ENCODE assay signal across 37 cellular contexts in the genomic region with DNA sequence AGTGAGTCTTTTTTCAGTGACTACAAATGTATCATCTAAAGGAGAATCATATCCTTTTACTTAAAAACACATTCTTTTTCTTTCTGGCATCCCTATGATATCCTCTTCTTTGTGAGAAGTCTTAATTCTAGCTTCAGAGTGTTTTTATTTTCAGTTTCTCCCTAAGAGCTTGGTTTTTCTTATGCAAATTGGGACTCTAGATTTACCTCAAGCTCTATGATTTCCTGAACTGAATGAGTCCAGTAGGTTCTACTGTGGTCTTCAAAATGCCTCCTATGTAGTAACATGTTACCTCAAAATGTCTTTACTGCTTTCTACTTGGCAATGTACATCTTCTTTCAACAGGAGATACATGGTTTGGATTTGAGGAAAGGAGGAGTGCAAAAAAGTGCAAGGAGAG.
"Had no signal": no experiment of that assay in that cellular context is flagged by ENCODE, and none has a peak within 500 bp of the region (broad histone marks: within the 10 kb centered on the region; RNA-seq: fewer than 3 reads in every experiment).

No MANE protein-coding gene starts in this region.

- H3K27ac Mint-ChIP-seq: activated naive CD4-positive, alpha-beta T cell treated with anti-CD3 and anti-CD28 coated beads for 36 hours; activated naive CD4-positive, alpha-beta T cell treated with anti-CD3 and anti-CD28 coated beads, Interleukin-2, amount 10 ng/mL, durations not matched to agents 7 days and 5 days; activated naive CD4-positive, alpha-beta T cell treated with anti-CD3 and anti-CD28 coated beads, Interleukin-2, amount 50 U/mL, for 24 hours; activated naive CD4-positive, alpha-beta T cell treated with anti-CD3 and anti-CD28 coated beads, Interleukin-2, amount 50 U/mL, for 72 hours; activated naive CD8-positive, alpha-beta T cell; activated naive CD8-positive, alpha-beta T cell treated with anti-CD3 and anti-CD28 coated beads for 36 hours; activated naive CD8-positive, alpha-beta T cell treated with anti-CD3 and anti-CD28 coated beads, Interleukin-2, amount 10 ng/mL, durations not matched to agents 7 days and 5 days; activated naive CD8-positive, alpha-beta T cell treated with anti-CD3 and anti-CD28 coated beads, Interleukin-2, amount 50 U/mL, for 24 hours; activated T-cell treated with anti-CD3 and anti-CD28 coated beads, Interleukin-2, amount 50 U/mL, for 24 hours; activated T-cell treated with anti-CD3 and anti-CD28 coated beads, Interleukin-2, amount 50 U/mL, for 72 hours; activated T-helper 1 cell treated with anti-CD3 and anti-CD28 coated beads, Interleukin-12 subunit alpha, Interleukin-12 subunit beta, Interleukin-2, Interleukin-4 antibody, amounts not matched to agents 30 ng/mL and 10 ng/mL and 1 ng/mL, durations not matched to agents 14 hours and 24 hours and 36 hours; activated T-helper 17 cell treated with anti-CD3 and anti-CD28 coated beads, Interleukin-2, amount 50 U/mL, for 72 hours; activated T-helper 2 cell treated with anti-CD3 and anti-CD28 coated beads, Interferon-gamma antibody, Interleukin-2, Interleukin-4, amounts not matched to agents 10 μg/mL and 5 μg/mL and 100 μg/mL, durations not matched to agents 14 hours and 24 hours and 36 hours; brain had no signal

- H3K27ac ChIP-seq: adrenal gland, ascending aorta, body of pancreas, brain microvascular endothelial cell, breast epithelium, cardiac muscle cell had no signal

- DNase-seq: activated effector memory CD4-positive, alpha-beta T cell treated with anti-CD3 and anti-CD28 coated beads, Interleukin-2, amount 50 U/mL, for 16 hours; activated effector memory CD4-positive, alpha-beta T cell treated with Interleukin-2 at 50 U/mL for 16 hours; activated gamma-delta T cell; activated gamma-delta T cell treated with Interleukin-2 at 50 U/mL for 16 hours; activated naive CD4-positive, alpha-beta T cell; activated naive CD4-positive, alpha-beta T cell treated with anti-CD3 and anti-CD28 coated beads for 36 hours; activated naive CD4-positive, alpha-beta T cell treated with anti-CD3 and anti-CD28 coated beads, Interleukin-2, amount 10 ng/mL, durations not matched to agents 7 days and 5 days; activated naive CD4-positive, alpha-beta T cell treated with anti-CD3 and anti-CD28 coated beads, Interleukin-2, amount 50 U/mL, for 16 hours; activated naive CD4-positive, alpha-beta T cell treated with Interleukin-2 at 50 U/mL for 16 hours; activated naive CD8-positive, alpha-beta T cell treated with anti-CD3 and anti-CD28 coated beads for 36 hours; activated naive CD8-positive, alpha-beta T cell treated with anti-CD3 and anti-CD28 coated beads, Interleukin-2, amount 10 ng/mL, durations not matched to agents 7 days and 5 days; activated naive CD8-positive, alpha-beta T cell treated with anti-CD3 and anti-CD28 coated beads, Interleukin-2, amount 50 U/mL, for 24 hours; activated T-cell treated with anti-CD3 and anti-CD28 coated beads, Interleukin-2, amount 50 U/mL, for 24 hours; activated T-cell treated with anti-CD3 and anti-CD28 coated beads, Interleukin-2, amount 50 U/mL, for 4 hours; activated T-cell treated with anti-CD3 and anti-CD28 coated beads, Interleukin-2, amount 50 U/mL, for 48 hours; activated T-cell treated with anti-CD3 and anti-CD28 coated beads, Interleukin-2, amount 50 U/mL, for 72 hours; adrenal gland; amniotic stem cell; amygdala; anterior cingulate cortex; aorta; body of pancreas; brain microvascular endothelial cell; caudate nucleus; central memory CD4-positive, alpha-beta T cell; cerebellar nuclear complex had no signal

- H3K27me3 ChIP-seq: adrenal gland, ascending aorta, body of pancreas, brain microvascular endothelial cell, breast epithelium, cardiac muscle cell had no signal

- H3K9me3 ChIP-seq: adrenal gland, ascending aorta, body of pancreas, breast epithelium had no signal

- H3K4me1 Mint-ChIP-seq: activated naive CD4-positive, alpha-beta T cell treated with anti-CD3 and anti-CD28 coated beads, Interleukin-2, amount 10 ng/mL, durations not matched to agents 7 days and 5 days; activated naive CD4-positive, alpha-beta T cell treated with anti-CD3 and anti-CD28 coated beads, Interleukin-2, amount 50 U/mL, for 24 hours; activated naive CD8-positive, alpha-beta T cell treated with anti-CD3 and anti-CD28 coated beads for 36 hours; activated naive CD8-positive, alpha-beta T cell treated with anti-CD3 and anti-CD28 coated beads, Interleukin-2, amount 10 ng/mL, durations not matched to agents 7 days and 5 days; activated naive CD8-positive, alpha-beta T cell treated with anti-CD3 and anti-CD28 coated beads, Interleukin-2, amount 50 U/mL, for 24 hours; activated T-helper 17 cell treated with anti-CD3 and anti-CD28 coated beads, Interleukin-2, amount 50 U/mL, for 72 hours; central memory CD8-positive, alpha-beta T cell had no signal

- H3K9me3 Mint-ChIP-seq: activated naive CD4-positive, alpha-beta T cell treated with anti-CD3 and anti-CD28 coated beads for 36 hours; activated naive CD4-positive, alpha-beta T cell treated with anti-CD3 and anti-CD28 coated beads, Interleukin-2, amount 10 ng/mL, durations not matched to agents 7 days and 5 days; activated naive CD4-positive, alpha-beta T cell treated with anti-CD3 and anti-CD28 coated beads, Interleukin-2, amount 50 U/mL, for 24 hours; activated naive CD4-positive, alpha-beta T cell treated with anti-CD3 and anti-CD28 coated beads, Interleukin-2, amount 50 U/mL, for 72 hours; activated naive CD8-positive, alpha-beta T cell treated with anti-CD3 and anti-CD28 coated beads for 36 hours; activated naive CD8-positive, alpha-beta T cell treated with anti-CD3 and anti-CD28 coated beads, Interleukin-2, amount 10 ng/mL, durations not matched to agents 7 days and 5 days; activated naive CD8-positive, alpha-beta T cell treated with anti-CD3 and anti-CD28 coated beads, Interleukin-2, amount 50 U/mL, for 24 hours; activated T-cell treated with anti-CD3 and anti-CD28 coated beads, Interleukin-2, amount 50 U/mL, for 24 hours; activated T-cell treated with anti-CD3 and anti-CD28 coated beads, Interleukin-2, amount 50 U/mL, for 4 hours; activated T-cell treated with anti-CD3 and anti-CD28 coated beads, Interleukin-2, amount 50 U/mL, for 72 hours; activated T-helper 1 cell treated with anti-CD3 and anti-CD28 coated beads, Interleukin-12 subunit alpha, Interleukin-12 subunit beta, Interleukin-2, Interleukin-4 antibody, amounts not matched to agents 30 ng/mL and 10 ng/mL and 1 ng/mL, durations not matched to agents 14 hours and 24 hours and 36 hours; activated T-helper 2 cell treated with anti-CD3 and anti-CD28 coated beads, Interferon-gamma antibody, Interleukin-2, Interleukin-4, amounts not matched to agents 10 μg/mL and 5 μg/mL and 100 μg/mL, durations not matched to agents 14 hours and 24 hours and 36 hours; central memory CD8-positive, alpha-beta T cell had no signal

- H3K4me3 Mint-ChIP-seq: activated naive CD4-positive, alpha-beta T cell treated with anti-CD3 and anti-CD28 coated beads for 36 hours; activated naive CD4-positive, alpha-beta T cell treated with anti-CD3 and anti-CD28 coated beads, Interleukin-2, amount 10 ng/mL, durations not matched to agents 7 days and 5 days; activated naive CD4-positive, alpha-beta T cell treated with anti-CD3 and anti-CD28 coated beads, Interleukin-2, amount 50 U/mL, for 24 hours; activated naive CD8-positive, alpha-beta T cell; activated naive CD8-positive, alpha-beta T cell treated with anti-CD3 and anti-CD28 coated beads for 36 hours; activated naive CD8-positive, alpha-beta T cell treated with anti-CD3 and anti-CD28 coated beads, Interleukin-2, amount 10 ng/mL, durations not matched to agents 7 days and 5 days; activated naive CD8-positive, alpha-beta T cell treated with anti-CD3 and anti-CD28 coated beads, Interleukin-2, amount 50 U/mL, for 24 hours; activated T-cell treated with anti-CD3 and anti-CD28 coated beads, Interleukin-2, amount 50 U/mL, for 24 hours; activated T-cell treated with anti-CD3 and anti-CD28 coated beads, Interleukin-2, amount 50 U/mL, for 4 hours; activated T-cell treated with anti-CD3 and anti-CD28 coated beads, Interleukin-2, amount 50 U/mL, for 72 hours; activated T-helper 1 cell treated with anti-CD3 and anti-CD28 coated beads, Interleukin-12 subunit alpha, Interleukin-12 subunit beta, Interleukin-2, Interleukin-4 antibody, amounts not matched to agents 30 ng/mL and 10 ng/mL and 1 ng/mL, durations not matched to agents 14 hours and 24 hours and 36 hours; activated T-helper 17 cell treated with anti-CD3 and anti-CD28 coated beads, Interleukin-2, amount 50 U/mL, for 72 hours; brain; central memory CD8-positive, alpha-beta T cell had no signal

- H3K4me3 ChIP-seq: adrenal gland, ascending aorta, body of pancreas, breast epithelium, cardiac muscle cell had no signal

- H3K36me3 ChIP-seq: adrenal gland, ascending aorta, brain microvascular endothelial cell, breast epithelium, cardiac muscle cell had no signal

- H3K4me1 ChIP-seq: adrenal gland, ascending aorta, body of pancreas, breast epithelium had no signal

- H3K27me3 Mint-ChIP-seq: activated naive CD4-positive, alpha-beta T cell treated with anti-CD3 and anti-CD28 coated beads, Interleukin-2, amount 10 ng/mL, durations not matched to agents 7 days and 5 days; activated naive CD8-positive, alpha-beta T cell; activated naive CD8-positive, alpha-beta T cell treated with anti-CD3 and anti-CD28 coated beads for 36 hours; activated naive CD8-positive, alpha-beta T cell treated with anti-CD3 and anti-CD28 coated beads, Interleukin-2, amount 10 ng/mL, durations not matched to agents 7 days and 5 days; activated naive CD8-positive, alpha-beta T cell treated with anti-CD3 and anti-CD28 coated beads, Interleukin-2, amount 50 U/mL, for 24 hours had no signal

- H3K36me3 Mint-ChIP-seq: activated naive CD4-positive, alpha-beta T cell treated with anti-CD3 and anti-CD28 coated beads, Interleukin-2, amount 10 ng/mL, durations not matched to agents 7 days and 5 days; activated naive CD4-positive, alpha-beta T cell treated with anti-CD3 and anti-CD28 coated beads, Interleukin-2, amount 50 U/mL, for 24 hours; activated naive CD4-positive, alpha-beta T cell treated with anti-CD3 and anti-CD28 coated beads, Interleukin-2, amount 50 U/mL, for 72 hours; activated naive CD8-positive, alpha-beta T cell; activated naive CD8-positive, alpha-beta T cell treated with anti-CD3 and anti-CD28 coated beads for 36 hours; activated naive CD8-positive, alpha-beta T cell treated with anti-CD3 and anti-CD28 coated beads, Interleukin-2, amount 10 ng/mL, durations not matched to agents 7 days and 5 days; brain had no signal

- ATAC-seq: activated naive CD4-positive, alpha-beta T cell treated with anti-CD3 and anti-CD28 coated beads, Interleukin-2, amount 50 U/mL, for 72 hours; activated naive CD8-positive, alpha-beta T cell treated with anti-CD3 and anti-CD28 coated beads, Interleukin-2, amount 50 U/mL, for 24 hours; activated T-cell treated with anti-CD3 and anti-CD28 coated beads, Interleukin-2, amount 50 U/mL, for 4 hours; activated T-cell treated with anti-CD3 and anti-CD28 coated beads, Interleukin-2, amount 50 U/mL, for 72 hours; activated T-helper 17 cell treated with anti-CD3 and anti-CD28 coated beads, Interleukin-2, amount 50 U/mL, for 72 hours; body of pancreas had no signal
